In the genomic region with DNA sequence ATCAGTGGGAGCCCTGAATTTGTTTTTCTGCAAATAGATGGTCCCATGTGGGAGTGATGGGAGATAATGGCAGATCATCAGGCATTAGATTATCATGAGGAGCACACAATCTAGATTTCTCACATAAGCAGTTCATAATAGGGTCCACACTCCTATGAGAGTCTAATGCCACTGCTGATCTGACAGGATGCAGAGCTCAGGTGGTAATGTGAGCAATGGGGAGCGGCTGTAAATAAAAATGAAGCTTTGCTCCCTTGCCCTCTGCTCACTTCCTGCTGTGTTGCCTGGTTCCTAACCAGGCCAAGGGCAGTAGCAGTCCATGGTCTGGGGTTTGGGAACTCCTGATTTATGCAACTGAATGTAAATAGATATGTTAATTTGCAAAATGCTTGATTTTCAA, we compare ENCODE assay signal across 31 cellular contexts.
DNase-seq lines count a peak whose midpoint lies in the region; ATAC-seq, FAIRE-seq and TF ChIP-seq lines count a peak whose summit lies in the region.
"Had no signal": no experiment of that assay in that cellular context is flagged by ENCODE, and none has a peak within 500 bp of the region (broad histone marks: within the 10 kb centered on the region; RNA-seq: fewer than 3 reads in every experiment).

No MANE protein-coding gene starts in this region.

- H3K4me3 ChIP-seq in HEK293 (ENCODE audit: low read depth, low read length): no peak overlapping the region
- H3K4me3 ChIP-seq: A549; BLaER1; BLaER1 treated with 17β-estradiol and CSF1 and Interleukin-3, amounts not matched to agents 10 nM and 100 nM had no signal

- peak; percentile 18 for FAIRE-seq in GM18507 (lab: Jason Lieb, UNC)
- FAIRE-seq: A204.1, A549, D721Med had no signal

- ATAC-seq in HG03280 (IDR thresholded peaks at IDR 0.05; ENCODE audit: unreplicated experiment): no peak
- ATAC-seq: A549; CD8-positive, alpha-beta T cell had no signal

- CTCF ChIA-PET in HEK293 (lab: Yijun Ruan, JAX): no interaction called here

- DNase-seq in GM18507 (ENCODE audit: extremely low spot score, insufficient read length, low read depth) (no peak), ureter (ENCODE audit: low spot score) (no peak)
- DNase-seq: 8988T; ACHN; AML-193; BE2C; C1 segment of cervical spinal cord; Caco-2; Calu3; CD4-positive, alpha-beta memory T cell; CD4-positive, alpha-beta T cell; CD4-positive, CD25-positive, alpha-beta regulatory T cell; CD8-positive, alpha-beta memory T cell; CD8-positive, alpha-beta T cell; COR-L47; DMS 273 treated with DMSO at 0.1 percent for 48 hours; DMS153; DMS53; DMS79; DMS79 treated with DMSO at 0.1 percent for 48 hours; DND-41; EL had no signal

- no peaks in the 10 kb centered on the region for H3K9me3 ChIP-seq in HEK293 (ENCODE audit: control insufficient read depth, insufficient read depth, low read depth, low read length)
- H3K9me3 ChIP-seq: A549, BE2C, BLaER1, Caco-2 had no signal

- no peaks in the 10 kb centered on the region for H3K4me1 ChIP-seq in HEK293 (ENCODE audit: control insufficient read depth, insufficient read depth, low read length)
- H3K4me1 ChIP-seq: A549; BE2C; BLaER1; BLaER1 treated with 17β-estradiol and CSF1 and Interleukin-3, amounts not matched to agents 10 nM and 100 nM; Caco-2 had no signal

- no peak overlapping the region for H3K27ac ChIP-seq in HEK293 (ENCODE audit: extremely low read depth, low read depth, low read length)
- H3K27ac ChIP-seq: 22Rv1; A549; BLaER1; BLaER1 treated with 17β-estradiol and CSF1 and Interleukin-3, amounts not matched to agents 10 nM and 100 nM; C4-2B had no signal

- H3K36me3 ChIP-seq in HEK293 (ENCODE audit: control insufficient read depth in 2 of 2, insufficient read depth in 1 of 2, low read length in 2 of 2): no peaks in the 10 kb centered on the region
- H3K36me3 ChIP-seq: BE2C; BLaER1; BLaER1 treated with 17β-estradiol and CSF1 and Interleukin-3, amounts not matched to agents 10 nM and 100 nM had no signal

- POLR2A ChIA-PET in HEK293 (lab: Yijun Ruan, JAX): no interaction called here

- no peak for TF ChIP-seq CTCF in HEK293 (tag by site-specific recombination; IDR thresholded peaks at IDR 0.05)

TF ChIP-seq in HEK293, 187 proteins besides CTCF, POLR2A, EP300 and RAD21:
- TF ChIP-seq ZNF610 (tag by site-specific recombination; IDR thresholded peaks at IDR 0.05; ENCODE audit: borderline replicate concordance) (peak; percentile 95), ZNF341 (tag by site-specific recombination; IDR thresholded peaks at IDR 0.05; ENCODE audit: low read depth) (no peak), PRDM1 (tag by site-specific recombination; IDR thresholded peaks at IDR 0.05) (no peak)
